Comparison of ENCODE assay signal across 9 cellular contexts in genomic region chr1:204826970-204827369, GRCh38. TPM values are rescaled to one million over a fixed set of nuclear protein-coding genes. Genes with fewer than 3 reads are reported as not detected.
DNase-seq lines count a peak whose midpoint lies in the region; ATAC-seq and TF ChIP-seq lines count a peak whose summit lies in the region.
"Had no signal": no experiment of that assay in that cellular context is flagged by ENCODE, and none has a peak within 500 bp of the region (broad histone marks: within the 10 kb centered on the region; RNA-seq: fewer than 3 reads in every experiment).

No MANE protein-coding gene starts in this region.

- peak; percentile 87 for DNase-seq in 8988T
- DNase-seq in Daoy (ENCODE audit: low read depth), result peak; percentile 39
- peak; percentile 22 for DNase-seq in NCI-H69 (lab: John Stamatoyannopoulos, UW)
- DNase-seq in foreskin fibroblast, result peak in 1 of 2 donors; percentile 22
- DNase-seq in NCI-H2107 (lab: John Stamatoyannopoulos, UW), result no peak
- DNase-seq: effector CD4-positive, alpha-beta T cell had no signal

- peak; percentile 26 for TF ChIP-seq CTCF in foreskin fibroblast (IDR thresholded peaks at IDR 0.05; ENCODE audit: low read depth, low read length)

- ATAC-seq in GM21717 (IDR thresholded peaks at IDR 0.05; ENCODE audit: unreplicated experiment) (no peak), GM18909 (IDR thresholded peaks at IDR 0.05; ENCODE audit: poor library complexity, unreplicated experiment) (no peak), esophagus mucosa (no peak)

- H3K4me3 ChIP-seq in foreskin fibroblast (ENCODE audit: low read depth in 1 of 2, low read length in 2 of 2), result no peak overlapping the region

RNA-seq across cellular contexts. Expression of gene NFASC, which starts 43.7 kb away (rescaled TPM):
- 4.8 and 5.8 TPM in 2 replicates for total RNA-seq in Daoy (2014; rRNA removed; shearing (Covaris generic))
- total RNA-seq in esophagus mucosa, result 12.2 TPM
